Comparison of ENCODE assay signal across 27 cellular contexts in genomic region chr7:143321242-143321641, GRCh38. TPM values are rescaled to one million over a fixed set of nuclear protein-coding genes. Genes with fewer than 3 reads are reported as not detected.
"Had no signal": no experiment of that assay in that cellular context is flagged by ENCODE, and none has a peak within 500 bp of the region (broad histone marks: within the 10 kb centered on the region; RNA-seq: fewer than 3 reads in every experiment).

No MANE protein-coding gene starts in this region.

- H2AFZ ChIP-seq: hepatocyte had no signal

- H3K27ac Mint-ChIP-seq: activated B cell treated with CpG ODN at 0.5 μM for 24 hours; activated CD4-positive, alpha-beta T cell treated with anti-CD3 and anti-CD28 coated beads for 36 hours; activated naive CD4-positive, alpha-beta T cell treated with anti-CD3 and anti-CD28 coated beads, Interleukin-2, amount 50 U/mL, for 24 hours; mesothelial cell of epicardium; progenitor cell of endocrine pancreas; T-cell; T-helper 2 cell treated with Interferon-gamma antibody and Interleukin-4, amounts not matched to agents 5 μg/mL and 100 μg/mL, for 36 hours had no signal

- H3K4me3 Mint-ChIP-seq: activated B cell treated with CpG ODN at 0.5 μM for 24 hours; activated CD4-positive, alpha-beta T cell treated with anti-CD3 and anti-CD28 coated beads for 36 hours; activated naive CD4-positive, alpha-beta T cell treated with anti-CD3 and anti-CD28 coated beads, Interleukin-2, amount 50 U/mL, for 24 hours; mesothelial cell of epicardium; naive thymus-derived CD8-positive, alpha-beta T cell; T-cell; T-helper 2 cell treated with Interferon-gamma antibody and Interleukin-4, amounts not matched to agents 5 μg/mL and 100 μg/mL, for 36 hours had no signal

- H3K36me3 ChIP-seq: cardiac muscle cell, left ventricle myocardium inferior, spleen, upper lobe of right lung had no signal

- ATAC-seq: body of pancreas; stimulated activated naive CD8-positive, alpha-beta T cell treated with anti-CD3 and anti-CD28 coated beads, Interleukin-15, Interleukin-2, amounts not matched to agents 100 U/mL and 50 U/mL, for 24 hours had no signal

- H3K9me3 Mint-ChIP-seq: activated B cell treated with CpG ODN at 0.5 μM for 24 hours; activated naive CD4-positive, alpha-beta T cell treated with anti-CD3 and anti-CD28 coated beads, Interleukin-2, amount 50 U/mL, for 24 hours; mesothelial cell of epicardium; naive thymus-derived CD8-positive, alpha-beta T cell; T-cell; T-helper 2 cell treated with Interferon-gamma antibody and Interleukin-4, amounts not matched to agents 5 μg/mL and 100 μg/mL, for 36 hours had no signal

- DNase-seq: activated B cell treated with CpG ODN at 0.5 μM for 24 hours; activated CD4-positive, alpha-beta T cell treated with anti-CD3 and anti-CD28 coated beads for 36 hours; activated CD4-positive, alpha-beta T cell treated with anti-CD3 and anti-CD28 coated beads, Interleukin-2, amount 50 U/mL, for 4 hours; activated gamma-delta T cell; effector CD4-positive, alpha-beta T cell; kidney glomerular epithelial cell; left ventricle myocardium inferior; naive thymus-derived CD8-positive, alpha-beta T cell; retina; spleen; stimulated activated CD4-positive, alpha-beta T cell treated with anti-CD3 and anti-CD28 coated beads, Interleukin-4, amount 100 ng/mL, for 1 hour; stimulated activated naive CD8-positive, alpha-beta T cell treated with anti-CD3 and anti-CD28 coated beads, Interleukin-15, Interleukin-2, amounts not matched to agents 100 U/mL and 50 U/mL, for 24 hours; T-cell; upper lobe of right lung had no signal

- H3K4me2 ChIP-seq: hepatocyte had no signal

- H3K4me1 ChIP-seq: body of pancreas, upper lobe of right lung had no signal

- H3K27me3 ChIP-seq: body of pancreas, cardiac muscle cell, hepatocyte, spleen, upper lobe of right lung had no signal

- H3K9me3 ChIP-seq: body of pancreas, left ventricle myocardium inferior, spleen, upper lobe of right lung had no signal

- H3K79me2 ChIP-seq: hepatocyte had no signal

- H3K36me3 Mint-ChIP-seq: activated naive CD4-positive, alpha-beta T cell treated with anti-CD3 and anti-CD28 coated beads, Interleukin-2, amount 50 U/mL, for 24 hours; mesothelial cell of epicardium; naive thymus-derived CD8-positive, alpha-beta T cell; T-cell had no signal

- H3K4me3 ChIP-seq: body of pancreas, cardiac muscle cell, hepatocyte, left ventricle myocardium inferior, spleen, upper lobe of right lung had no signal

- H3K27ac ChIP-seq: body of pancreas, cardiac muscle cell, hepatocyte, upper lobe of right lung had no signal

- H3K27me3 Mint-ChIP-seq: activated B cell treated with CpG ODN at 0.5 μM for 24 hours; activated CD4-positive, alpha-beta T cell treated with anti-CD3 and anti-CD28 coated beads for 36 hours; activated naive CD4-positive, alpha-beta T cell treated with anti-CD3 and anti-CD28 coated beads, Interleukin-2, amount 50 U/mL, for 24 hours; progenitor cell of endocrine pancreas had no signal

RNA-seq across cellular contexts. Expression of gene CLCN1, which starts 5.3 kb away (rescaled TPM):
- total RNA-seq: activated B cell treated with CpG ODN at 0.5 μM for 24 hours; body of pancreas; cardiac muscle cell; chondrocyte; epithelial cell of proximal tubule; glomerular endothelial cell; hepatocyte; left ventricle myocardium inferior; lung microvascular endothelial cell; naive thymus-derived CD8-positive, alpha-beta T cell; osteocyte; T-cell; upper lobe of right lung had no signal
- polyA plus RNA-seq: cardiac muscle cell; naive thymus-derived CD8-positive, alpha-beta T cell had no signal

RNA-seq across cellular contexts. Expression of gene TMEM139, which starts 36.5 kb away (rescaled TPM):
- total RNA-seq: chondrocyte, fibroblast of villous mesenchyme, lung microvascular endothelial cell, osteocyte had no signal

RNA-seq across cellular contexts. Expression of gene FAM131B, which starts 41.3 kb away (rescaled TPM):
- total RNA-seq: activated B cell treated with CpG ODN at 0.5 μM for 24 hours had no signal
